Comparison of ENCODE assay signal across 25 cellular contexts in the genomic region with DNA sequence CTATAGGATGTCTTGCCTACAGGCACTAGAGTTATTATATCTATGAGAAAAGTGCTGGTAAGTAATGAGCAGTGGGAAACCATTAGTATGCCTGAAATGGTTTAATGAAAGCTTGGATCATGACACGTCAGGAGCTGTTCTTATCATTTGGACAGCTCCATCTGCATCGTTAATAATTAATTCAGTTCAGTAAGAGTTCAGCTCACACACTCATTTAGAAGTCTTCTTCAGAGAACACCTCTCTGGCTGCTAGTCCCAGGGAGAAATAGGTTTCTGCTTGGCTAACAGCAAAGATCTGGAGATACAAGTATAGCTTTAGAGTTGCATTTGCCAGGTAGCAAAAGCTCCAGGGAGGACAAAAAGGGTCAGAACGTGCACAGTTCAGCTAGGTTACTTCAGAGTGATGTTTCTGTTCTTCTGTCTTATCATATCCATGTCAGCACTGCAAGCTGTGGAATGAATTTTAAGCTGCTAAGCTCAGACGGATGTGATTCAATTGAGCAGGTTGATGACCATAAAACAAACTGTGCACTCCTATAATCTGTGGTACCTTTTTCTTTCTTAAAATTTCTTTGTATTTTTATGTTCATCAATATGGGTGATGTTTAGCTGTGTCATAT.
DNase-seq lines count a peak whose midpoint lies in the region; ATAC-seq and TF ChIP-seq lines count a peak whose summit lies in the region.
"Had no signal": no experiment of that assay in that cellular context is flagged by ENCODE, and none has a peak within 500 bp of the region (broad histone marks: within the 10 kb centered on the region; RNA-seq: fewer than 3 reads in every experiment).

No MANE protein-coding gene starts in this region.

- H2BK15ac ChIP-seq in neuronal stem cell (ENCODE audit: low read length), result no peak overlapping the region

- TF ChIP-seq POLR2A in body of pancreas (IDR thresholded peaks at IDR 0.05), result no peak

- ATAC-seq in body of pancreas (peak; percentile 45), HG02623 (IDR thresholded peaks at IDR 0.05; ENCODE audit: unreplicated experiment) (no peak), GM18907 (IDR thresholded peaks at IDR 0.05; ENCODE audit: unreplicated experiment) (no peak)

- H3K4me3 ChIP-seq in body of pancreas (no peak overlapping the region), neuronal stem cell (ENCODE audit: low read length in 2 of 2) (no peak overlapping the region)
- H3K4me3 ChIP-seq: esophagus muscularis mucosa, smooth muscle cell, tibial artery had no signal

- H4K91ac ChIP-seq in neuronal stem cell (ENCODE audit: low read depth, low read length, poor library complexity), result no peak overlapping the region

- H3K4me2 ChIP-seq in neuronal stem cell (ENCODE audit: insufficient read depth, low read length, poor library complexity, severe bottlenecking), result no peak overlapping the region
- H3K4me2 ChIP-seq: smooth muscle cell had no signal

- no peak for TF ChIP-seq CTCF in body of pancreas (IDR thresholded peaks at IDR 0.05)

- no peaks in the 10 kb centered on the region for H3K79me1 ChIP-seq in neuronal stem cell (ENCODE audit: low read depth, low read length)

- no peak overlapping the region for H2BK12ac ChIP-seq in neuronal stem cell (ENCODE audit: low read length)

- no peak overlapping the region for H4K8ac ChIP-seq in neuronal stem cell (ENCODE audit: low read depth, low read length)

- H3K4me1 ChIP-seq in body of pancreas (peaks cover 15% of the 10 kb centered on the region), neuronal stem cell (ENCODE audit: control insufficient read depth in 2 of 2, insufficient read depth in 1 of 2, low read depth in 1 of 2, low read length in 2 of 2) (peaks cover 2 to 11% of the 10 kb centered on the region in 2 donors)

- peak overlapping the region in 2 of 4 donors; percentile 30 to 41 for H3K27ac ChIP-seq in body of pancreas
- H3K27ac ChIP-seq in neuronal stem cell (replicated peaks; ENCODE audit: low read length), result peak overlapping the region; percentile 53
- H3K27ac ChIP-seq: esophagus muscularis mucosa, tibial artery had no signal

- H3K23ac ChIP-seq in neuronal stem cell (ENCODE audit: low read depth, low read length, poor library complexity), result no peak overlapping the region

- no peak overlapping the region for H3K18ac ChIP-seq in neuronal stem cell (ENCODE audit: low read length)

- H3K4ac ChIP-seq in neuronal stem cell (ENCODE audit: low read length), result no peak overlapping the region

- no peak overlapping the region for H2BK5ac ChIP-seq in neuronal stem cell (ENCODE audit: low read length)

- intact Hi-C loops in body of pancreas (cut with DNase I), result no loop called here

- H3K27me3 ChIP-seq in body of pancreas (no peaks in the 10 kb centered on the region), neuronal stem cell (ENCODE audit: control insufficient read depth in 3 of 3, insufficient read depth in 3 of 3, low read depth in 1 of 3, low read length in 3 of 3) (no peaks in the 10 kb centered on the region)
- H3K27me3 ChIP-seq: esophagus muscularis mucosa, tibial artery had no signal

- H3K9me3 ChIP-seq in body of pancreas (no peaks in the 10 kb centered on the region), neuronal stem cell (replicated peaks in 1 of 2; ENCODE audit: control insufficient read depth in 2 of 2, insufficient read depth in 1 of 2, low read depth in 1 of 2, low read length in 2 of 2) (no peaks in the 10 kb centered on the region)
- H3K9me3 ChIP-seq: esophagus muscularis mucosa, tibial artery had no signal

- H3K14ac ChIP-seq in neuronal stem cell (ENCODE audit: low read length), result no peak overlapping the region

- H2AFZ ChIP-seq in neuronal stem cell (ENCODE audit: low read length), result no peak overlapping the region

- no peak overlapping the region for H2BK120ac ChIP-seq in neuronal stem cell (ENCODE audit: low read depth, low read length)

- H2AK5ac ChIP-seq in neuronal stem cell (ENCODE audit: low read depth, low read length), result no peak overlapping the region

- H3K9ac ChIP-seq in neuronal stem cell (ENCODE audit: low read depth, low read length, poor library complexity), result no peak overlapping the region

- DNase-seq in DMS53 (lab: John Stamatoyannopoulos, UW), result peak; percentile 87
- DNase-seq in body of pancreas, result peak in 1 of 4 donors; percentile 11
- peak; percentile 71 for DNase-seq in kidney glomerular epithelial cell (lab: John Stamatoyannopoulos, UW)
- DNase-seq in neuronal stem cell (ENCODE audit: low spot score), result no peak
- DNase-seq in germinal center (ENCODE audit: low spot score), result no peak
- DNase-seq: activated CD4-positive, alpha-beta memory T cell treated with anti-CD3 and anti-CD28 coated beads, Interleukin-2, amount 10 ng/mL, durations not matched to agents 7 days and 5 days; activated CD4-positive, CD25-positive, alpha-beta regulatory T cell treated with anti-CD3 and anti-CD28 coated beads, Interleukin-2, amount 50 U/mL, for 72 hours; activated naive CD8-positive, alpha-beta T cell treated with anti-CD3 and anti-CD28 coated beads for 36 hours; aorta; central memory CD4-positive, alpha-beta T cell; foreskin melanocyte; GF-D8; HCEC 1CT; KG1; MM.1S; NCI-H226; nucleus accumbens; stimulated activated CD4-positive, alpha-beta T cell treated with anti-CD3 and anti-CD28 coated beads, Interleukin-1b, Interleukin-23, amount 100 ng/mL, for 48 hours; stimulated activated CD8-positive, alpha-beta memory T cell treated with anti-CD3 and anti-CD28 coated beads, Interleukin-4, amount 100 ng/mL, for 48 hours; T-helper 1 cell; tibial artery had no signal

- H3K36me3 ChIP-seq in body of pancreas (replicated peaks in 1 of 2; ENCODE audit: insufficient read depth in 1 of 2, low read depth in 2 of 2), result no peaks in the 10 kb centered on the region
- peaks cover 0 to 98% of the 10 kb centered on the region in 2 donors for H3K36me3 ChIP-seq in neuronal stem cell (replicated peaks in 1 of 2; ENCODE audit: control insufficient read depth in 2 of 2, insufficient read depth in 2 of 2, low read length in 2 of 2)

- WGBS in body of pancreas, 2 donors, result 10 to 21% methylated on average over 4 of the region's 4 CpGs
- WGBS in neuronal stem cell (ENCODE audit: extremely low coverage in 2 of 2, insufficient read length in 2 of 2, insufficient replicate concordance in 1 of 2), 2 donors, result no CpG with 5 or more reads among the region's 4 CpGs

Comparison
In these comparisons a context has a peak if more than half of its experiments do, and no peak if none do; other contexts are left out.
1. DNase-seq: peak in DMS53 (single experiment) and kidney glomerular epithelial cell (single experiment); none in neuronal stem cell (single experiment) and germinal center (single experiment).